9 cellular contexts compared by ENCODE assay signal in genomic region chr12:78966926-78967325, GRCh38.
"Had no signal": no experiment of that assay in that cellular context is flagged by ENCODE, and none has a peak within 500 bp of the region (broad histone marks: within the 10 kb centered on the region; RNA-seq: fewer than 3 reads in every experiment).

No MANE protein-coding gene starts in this region.

- H3K4me2 ChIP-seq: KMS-11 had no signal

- H3K36me3 Mint-ChIP-seq: IgD-negative memory B cell had no signal

- H3K27me3 Mint-ChIP-seq: IgD-negative memory B cell had no signal

- H3K9ac ChIP-seq: KMS-11 had no signal

- H3K4me3 Mint-ChIP-seq: IgD-negative memory B cell had no signal

- H3K4me3 ChIP-seq: K562 had no signal

- H3K27ac ChIP-seq: HL-60, KMS-11 had no signal

- ATAC-seq: HepG2, K562 had no signal

- H3K4me1 Mint-ChIP-seq: IgD-negative memory B cell had no signal

- DNase-seq: IMR-90, Karpas-422, KBM-7, KG1 had no signal

- H3K27ac Mint-ChIP-seq: IgD-negative memory B cell had no signal
